Comparison of ENCODE assay signal across 19 cellular contexts in the genomic region with DNA sequence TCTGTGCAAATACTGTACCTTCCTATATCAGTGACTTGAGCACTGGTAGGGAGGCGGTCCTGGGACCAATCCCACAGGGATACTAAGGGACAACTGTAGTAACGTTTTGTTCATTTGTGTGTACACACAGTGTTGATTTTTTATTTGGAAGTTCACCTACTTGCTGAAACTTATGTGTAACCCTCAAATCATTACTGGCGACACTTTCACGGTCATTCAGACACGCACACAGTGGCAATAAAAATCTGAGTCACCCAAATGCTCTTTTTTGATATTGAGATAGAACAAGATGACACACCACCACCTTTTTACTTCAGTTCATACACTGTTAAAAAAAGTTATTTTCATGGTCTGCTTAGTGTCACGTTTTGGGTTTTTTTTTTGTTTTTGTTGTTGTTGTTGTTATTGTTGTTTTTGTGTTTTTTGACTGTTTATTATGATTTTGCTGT.
DNase-seq lines count a peak whose midpoint lies in the region; ATAC-seq, FAIRE-seq and TF ChIP-seq lines count a peak whose summit lies in the region.
"Had no signal": no experiment of that assay in that cellular context is flagged by ENCODE, and none has a peak within 500 bp of the region (broad histone marks: within the 10 kb centered on the region; RNA-seq: fewer than 3 reads in every experiment).

No MANE protein-coding gene starts in this region.

- TF ChIP-seq CTCF in HEK293 (tag by site-specific recombination; IDR thresholded peaks at IDR 0.05) (no peak), WTC11 (IDR thresholded peaks at IDR 0.05) (no peak)

- H3K4me3 Mint-ChIP-seq in WTC11 = no peak overlapping the region
- H3K4me3 Mint-ChIP-seq: activated naive CD8-positive, alpha-beta T cell treated with anti-CD3 and anti-CD28 coated beads, Interleukin-2, amount 50 U/mL, for 24 hours; memory B cell; natural killer cell treated with Interleukin-12 subunit alpha and Interleukin-12 subunit beta and Interleukin-15 and Interleukin-18, amount 100 ng/mL, for 72 hours had no signal

- WGBS in mesenchymal stem cell = 81% methylated on average over 6 of the region's 6 CpGs

- H2BK120ac ChIP-seq in mesenchymal stem cell (ENCODE audit: low read depth, low read length) = no peak overlapping the region

- H3K4me1 ChIP-seq in HEK293 (ENCODE audit: control insufficient read depth, insufficient read depth, low read length) (peaks cover 34% of the 10 kb centered on the region), mesenchymal stem cell (ENCODE audit: control insufficient read depth, insufficient read depth, low read depth, low read length) (peaks cover 3% of the 10 kb centered on the region)

- H4K8ac ChIP-seq in mesenchymal stem cell (ENCODE audit: low read length) = no peak overlapping the region

- in situ Hi-C loops in Caki2 (cut with HindIII; ENCODE audit: low pct_unique_long_range_greater_than_20kb, low sequenced_read_pairs) = no loop called here

- H3K36me3 Mint-ChIP-seq in WTC11 = no peaks in the 10 kb centered on the region
- H3K36me3 Mint-ChIP-seq: natural killer cell treated with Interleukin-12 subunit alpha and Interleukin-12 subunit beta and Interleukin-15 and Interleukin-18, amount 100 ng/mL, for 72 hours had no signal

- H2AFZ ChIP-seq in mesenchymal stem cell (ENCODE audit: low read depth, low read length) = no peak overlapping the region

- TF ChIP-seq POLR2A in H54 (IDR thresholded peaks at IDR 0.05; ENCODE audit: low read depth, low read length) = no peak

- H3K9me3 ChIP-seq in HEK293 (ENCODE audit: control insufficient read depth, insufficient read depth, low read depth, low read length) (no peaks in the 10 kb centered on the region), mesenchymal stem cell (ENCODE audit: control insufficient read depth, low read length) (no peaks in the 10 kb centered on the region)
- H3K9me3 ChIP-seq: esophagus squamous epithelium, transverse colon had no signal

- no peak for ATAC-seq in WTC11
- ATAC-seq: activated naive CD8-positive, alpha-beta T cell treated with anti-CD3 and anti-CD28 coated beads, Interleukin-2, amount 50 U/mL, for 24 hours; natural killer cell treated with Interleukin-12 subunit alpha and Interleukin-12 subunit beta and Interleukin-15 and Interleukin-18, amount 100 ng/mL, for 72 hours had no signal

- no peak overlapping the region for H2AK5ac ChIP-seq in mesenchymal stem cell (ENCODE audit: low read length, severe bottlenecking)

- peaks cover 40% of the 10 kb centered on the region for H3K4me1 Mint-ChIP-seq in WTC11

- H3K4ac ChIP-seq in mesenchymal stem cell (ENCODE audit: low read depth in 1 of 2, low read length in 2 of 2) = no peak overlapping the region

- H3K27ac Mint-ChIP-seq in WTC11 = peak overlapping the region; percentile 14; the same call in 1 of the 2 replicates
- H3K27ac Mint-ChIP-seq: activated naive CD8-positive, alpha-beta T cell treated with anti-CD3 and anti-CD28 coated beads, Interleukin-2, amount 50 U/mL, for 24 hours; memory B cell; natural killer cell treated with Interleukin-12 subunit alpha and Interleukin-12 subunit beta and Interleukin-15 and Interleukin-18, amount 100 ng/mL, for 72 hours had no signal

- no peaks in the 10 kb centered on the region for H3K79me1 ChIP-seq in mesenchymal stem cell (replicated peaks; ENCODE audit: low read length, poor library complexity, severe bottlenecking)

- DNase-seq in Caki2 (ENCODE audit: low read depth) = peak; percentile 2
- DNase-seq in WTC11 (ENCODE audit: low spot score) = no peak
- DNase-seq in mesenchymal stem cell = peak; percentile 23
- no peak for DNase-seq in H54 (ENCODE audit: insufficient read length, low spot score)
- no peak for DNase-seq in foreskin melanocyte
- no peak for DNase-seq in NCI-H187 (lab: John Stamatoyannopoulos, UW)
- no peak for DNase-seq in COLO829 (ENCODE audit: low spot score)
- DNase-seq: activated naive CD8-positive, alpha-beta T cell treated with anti-CD3 and anti-CD28 coated beads, Interleukin-2, amount 50 U/mL, for 24 hours; caudate nucleus; esophagus squamous epithelium; islet precursor cell; NCI-H2107; NCI-H69; stimulated activated naive CD4-positive, alpha-beta T cell; transverse colon had no signal

- FAIRE-seq in H54 (lab: Jason Lieb, UNC) = no peak
- FAIRE-seq: GM18507 had no signal

- no peak overlapping the region for H3K9ac ChIP-seq in mesenchymal stem cell (ENCODE audit: low read length)

- H3K36me3 ChIP-seq in HEK293 (ENCODE audit: control insufficient read depth in 2 of 2, insufficient read depth in 1 of 2, low read length in 2 of 2) (no peaks in the 10 kb centered on the region), mesenchymal stem cell (ENCODE audit: control insufficient read depth in 1 of 2, insufficient read depth in 2 of 2, low read depth in 1 of 2, low read length in 2 of 2) (no peaks in the 10 kb centered on the region)
- H3K36me3 ChIP-seq: esophagus squamous epithelium, transverse colon had no signal

- H3K4me3 ChIP-seq in HEK293 (ENCODE audit: low read depth, low read length) (no peak overlapping the region), mesenchymal stem cell (ENCODE audit: insufficient read depth in 1 of 2, low read depth in 1 of 2, low read length in 2 of 2) (no peak overlapping the region)
- H3K4me3 ChIP-seq: esophagus squamous epithelium, transverse colon had no signal

- H3K18ac ChIP-seq in mesenchymal stem cell (ENCODE audit: low read depth in 1 of 2, low read length in 2 of 2) = no peak overlapping the region

- H3K4me2 ChIP-seq in mesenchymal stem cell (ENCODE audit: low read length, poor library complexity, severe bottlenecking) = no peak overlapping the region

- no peak overlapping the region for H4K91ac ChIP-seq in mesenchymal stem cell (ENCODE audit: low read length)

- no peak overlapping the region for H2BK15ac ChIP-seq in mesenchymal stem cell (ENCODE audit: low read depth, poor library complexity, severe bottlenecking)

- no peak overlapping the region for H2BK12ac ChIP-seq in mesenchymal stem cell (ENCODE audit: low read length in 2 of 2)

- H3K14ac ChIP-seq in mesenchymal stem cell (ENCODE audit: low read length in 2 of 2) = no peak overlapping the region

- H3K27ac ChIP-seq in HEK293 (ENCODE audit: extremely low read depth, low read depth, low read length) (no peak overlapping the region), mesenchymal stem cell (ENCODE audit: low read length, poor library complexity, severe bottlenecking) (no peak overlapping the region)
- H3K27ac ChIP-seq: esophagus squamous epithelium, transverse colon had no signal

- H3K27me3 Mint-ChIP-seq in WTC11 (ENCODE audit: low read depth) = no peaks in the 10 kb centered on the region
- H3K27me3 Mint-ChIP-seq: activated naive CD8-positive, alpha-beta T cell treated with anti-CD3 and anti-CD28 coated beads, Interleukin-2, amount 50 U/mL, for 24 hours; memory B cell; natural killer cell treated with Interleukin-12 subunit alpha and Interleukin-12 subunit beta and Interleukin-15 and Interleukin-18, amount 100 ng/mL, for 72 hours had no signal

- no peak overlapping the region for H2BK5ac ChIP-seq in mesenchymal stem cell (ENCODE audit: low read depth, low read length, poor library complexity, severe bottlenecking)

- POLR2A ChIA-PET in HEK293 (lab: Yijun Ruan, JAX) (no interaction called here), WTC11 (lab: Charles Lee) (no interaction called here)

- CTCF ChIA-PET in HEK293 (lab: Yijun Ruan, JAX) (no interaction called here), WTC11 (lab: Charles Lee) (no interaction called here)

- no peaks in the 10 kb centered on the region for H3K27me3 ChIP-seq in mesenchymal stem cell (ENCODE audit: control insufficient read depth in 1 of 2, insufficient read depth in 1 of 2, low read length in 2 of 2)
- H3K27me3 ChIP-seq: esophagus squamous epithelium, transverse colon had no signal

- no peak overlapping the region for H3K23ac ChIP-seq in mesenchymal stem cell (ENCODE audit: low read length in 2 of 2)

- no peaks in the 10 kb centered on the region for H3K9me3 Mint-ChIP-seq in WTC11
- H3K9me3 Mint-ChIP-seq: natural killer cell treated with Interleukin-12 subunit alpha and Interleukin-12 subunit beta and Interleukin-15 and Interleukin-18, amount 100 ng/mL, for 72 hours had no signal

TF ChIP-seq in HEK293, 187 proteins besides CTCF, POLR2A, EP300 and RAD21 (continues in another document):
- TF ChIP-seq, protein P1, sequence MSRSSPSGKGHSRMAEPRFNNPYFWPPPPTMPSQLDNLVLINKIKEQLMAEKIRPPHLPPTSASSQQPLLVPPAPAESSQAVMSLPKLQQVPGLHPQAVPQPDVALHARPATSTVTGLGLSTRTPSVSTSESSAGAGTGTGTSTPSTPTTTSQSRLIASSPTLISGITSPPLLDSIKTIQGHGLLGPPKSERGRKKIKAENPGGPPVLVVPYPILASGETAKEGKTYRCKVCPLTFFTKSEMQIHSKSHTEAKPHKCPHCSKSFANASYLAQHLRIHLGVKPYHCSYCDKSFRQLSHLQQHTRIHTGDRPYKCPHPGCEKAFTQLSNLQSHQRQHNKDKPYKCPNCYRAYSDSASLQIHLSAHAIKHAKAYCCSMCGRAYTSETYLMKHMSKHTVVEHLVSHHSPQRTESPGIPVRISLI (tag by site-specific recombination; IDR thresholded peaks at IDR 0.05) = peak; percentile 77
- no peak for TF ChIP-seq ZNF366 (tag by site-specific recombination; conservative IDR thresholded peaks at IDR 0.05)
- no peak for TF ChIP-seq ZNF404 (tag by site-specific recombination; IDR thresholded peaks at IDR 0.05)
- no peak for TF ChIP-seq KLF9 (tag by site-specific recombination; IDR thresholded peaks at IDR 0.05; ENCODE audit: low read depth)

TF ChIP-seq in WTC11, 78 proteins besides CTCF, POLR2A, EP300 and RAD21 (continues in another document):
- TF ChIP-seq JUN (CRISPR knock-in tag; IDR thresholded peaks at IDR 0.05) (no peak), ZNF425 (CRISPR knock-in tag; conservative IDR thresholded peaks at IDR 0.05) (no peak), JAZF1 (CRISPR knock-in tag; IDR thresholded peaks at IDR 0.05) (no peak)

Comparison
In these comparisons a context has a peak if more than half of its experiments do, and no peak if none do; other contexts are left out.
1. DNase-seq: peak in Caki2 (single experiment) and mesenchymal stem cell (single experiment); none in WTC11 (single experiment), H54 (single experiment), foreskin melanocyte (single experiment), NCI-H187 (0 of 2) and COLO829 (single experiment).